8 cellular contexts compared by ENCODE assay signal in genomic region chr18:58051765-58052460, GRCh38. TPM values are rescaled to one million over a fixed set of nuclear protein-coding genes. Genes with fewer than 3 reads are reported as not detected.
DNase-seq lines count a peak whose midpoint lies in the region; ATAC-seq and TF ChIP-seq lines count a peak whose summit lies in the region.

No MANE protein-coding gene starts in this region.

- no peaks in the 10 kb centered on the region for H3K36me3 ChIP-seq in naive thymus-derived CD4-positive, alpha-beta T cell (ENCODE audit: control insufficient read depth in 2 of 3, insufficient read depth in 3 of 3, low read length in 3 of 3)
- no peaks in the 10 kb centered on the region for H3K36me3 ChIP-seq in CD8-positive, alpha-beta memory T cell (ENCODE audit: insufficient read depth, low read length)

- peak; percentile 80 for ATAC-seq in HG03354 (IDR thresholded peaks at IDR 0.05; ENCODE audit: poor library complexity, severe bottlenecking, unreplicated experiment)
- ATAC-seq in naive thymus-derived CD4-positive, alpha-beta T cell, result peak; percentile 47

- H3K4me1 Mint-ChIP-seq in naive thymus-derived CD4-positive, alpha-beta T cell, result peaks cover 0 to 6% (median 0%) of the 10 kb centered on the region in 7 donors
- peaks cover 0 to 6% (median 4%) of the 10 kb centered on the region in 3 donors for H3K4me1 Mint-ChIP-seq in CD8-positive, alpha-beta memory T cell

- no peak overlapping the region for H3K27ac ChIP-seq in naive thymus-derived CD4-positive, alpha-beta T cell (ENCODE audit: low read depth, low read length)
- no peak overlapping the region for H3K27ac ChIP-seq in CD8-positive, alpha-beta memory T cell (ENCODE audit: low read depth, low read length)

- TF ChIP-seq POLR2A in lower leg skin (IDR thresholded peaks at IDR 0.05), result no peak

- no peak for TF ChIP-seq CTCF in lower leg skin (IDR thresholded peaks at IDR 0.05)

- H3K4me3 ChIP-seq in naive thymus-derived CD4-positive, alpha-beta T cell (ENCODE audit: low read length), result no peak overlapping the region
- no peak overlapping the region for H3K4me3 ChIP-seq in CD8-positive, alpha-beta memory T cell (ENCODE audit: low read length)
- H3K4me3 ChIP-seq in lower leg skin (ENCODE audit: low read depth, poor library complexity, severe bottlenecking), result no peak overlapping the region

- POLR2A ChIA-PET in naive thymus-derived CD4-positive, alpha-beta T cell (lab: Charles Lee), result no interaction called here
- POLR2A ChIA-PET in CD8-positive, alpha-beta memory T cell (lab: Charles Lee), result no interaction called here

- DNase-seq in DMS 273 (lab: John Stamatoyannopoulos, UW; ENCODE audit: unreplicated experiment) (peak; percentile 45), DMS 273 treated with DMSO at 0.1 percent for 48 hours (lab: John Stamatoyannopoulos, UW) (no peak), astrocyte of the hippocampus (ENCODE audit: low read depth, low spot score) (peak; percentile 56), activated gamma-delta T cell treated with Interleukin-2 at 50 U/mL for 16 hours (no peak), lower leg skin (ENCODE audit: low spot score in 2 of 2) (no peak)
- peak in 2 of 9 donors; percentile 2 to 4 for DNase-seq in naive thymus-derived CD4-positive, alpha-beta T cell
- DNase-seq in CD8-positive, alpha-beta memory T cell, result no peak

- 54 to 61% methylated on average over 4 of the region's 4 CpGs for WGBS in lower leg skin, 2 donors

- H3K9me3 Mint-ChIP-seq in naive thymus-derived CD4-positive, alpha-beta T cell, result no peaks in the 10 kb centered on the region
- H3K9me3 Mint-ChIP-seq in CD8-positive, alpha-beta memory T cell, result no peaks in the 10 kb centered on the region

- no peaks in the 10 kb centered on the region for H3K9me3 ChIP-seq in naive thymus-derived CD4-positive, alpha-beta T cell (ENCODE audit: control insufficient read depth in 2 of 3, low read length in 3 of 3)
- no peaks in the 10 kb centered on the region for H3K9me3 ChIP-seq in CD8-positive, alpha-beta memory T cell (ENCODE audit: low read length)

- no peak overlapping the region for H3K4me3 Mint-ChIP-seq in naive thymus-derived CD4-positive, alpha-beta T cell
- H3K4me3 Mint-ChIP-seq in CD8-positive, alpha-beta memory T cell, result no peak overlapping the region

- CTCF ChIA-PET in naive thymus-derived CD4-positive, alpha-beta T cell (lab: Charles Lee), result no interaction called here
- CTCF ChIA-PET in CD8-positive, alpha-beta memory T cell (lab: Charles Lee), result no interaction called here

- H3K4me1 ChIP-seq in naive thymus-derived CD4-positive, alpha-beta T cell (ENCODE audit: control insufficient read depth in 2 of 2, insufficient read depth in 2 of 2, low read length in 2 of 2), result no peaks in the 10 kb centered on the region
- H3K4me1 ChIP-seq in CD8-positive, alpha-beta memory T cell (ENCODE audit: insufficient read depth, low read length), result no peaks in the 10 kb centered on the region

- H3K36me3 Mint-ChIP-seq in naive thymus-derived CD4-positive, alpha-beta T cell, result no peaks in the 10 kb centered on the region
- peaks cover 0 to 2% (median 0%) of the 10 kb centered on the region in 3 donors for H3K36me3 Mint-ChIP-seq in CD8-positive, alpha-beta memory T cell

- no peaks in the 10 kb centered on the region for H3K27me3 ChIP-seq in naive thymus-derived CD4-positive, alpha-beta T cell (ENCODE audit: control insufficient read depth in 2 of 2, insufficient read depth in 2 of 2, low read length in 2 of 2)
- H3K27me3 ChIP-seq in CD8-positive, alpha-beta memory T cell (ENCODE audit: insufficient read depth, low read length, poor library complexity, severe bottlenecking), result no peaks in the 10 kb centered on the region

- intact Hi-C loops in naive thymus-derived CD4-positive, alpha-beta T cell (cut with micrococcal nuclease), result no loop called here
- intact Hi-C loops in lower leg skin (cut with DNase I; ENCODE audit: low total_unique reads), result no loop called here

- peaks cover 0 to 12% (median 3%) of the 10 kb centered on the region in 5 donors for H3K27me3 Mint-ChIP-seq in naive thymus-derived CD4-positive, alpha-beta T cell
- peaks cover 2 to 9% of the 10 kb centered on the region in 2 donors for H3K27me3 Mint-ChIP-seq in CD8-positive, alpha-beta memory T cell

- H3K27ac Mint-ChIP-seq in naive thymus-derived CD4-positive, alpha-beta T cell, result peak overlapping the region in 1 of 9 donors; percentile 11
- peak overlapping the region in 1 of 8 donors; percentile 1 for H3K27ac Mint-ChIP-seq in CD8-positive, alpha-beta memory T cell

RNA-seq across cellular contexts. Expression of gene NEDD4L, which starts 7.9 kb away (rescaled TPM):
- total RNA-seq in naive thymus-derived CD4-positive, alpha-beta T cell, result 10 to 100 TPM in 1 of 5 experiments, 1 to 10 TPM in 4; 3.7 to 10.3 (median 4.2) TPM
- polyA plus RNA-seq in naive thymus-derived CD4-positive, alpha-beta T cell, result 1 to 10 TPM; 1.1 to 2.0 TPM
- total RNA-seq in CD8-positive, alpha-beta memory T cell, result 1 to 10 TPM; 3.0 to 4.1 TPM
- polyA plus RNA-seq in CD8-positive, alpha-beta memory T cell, result 1.4 TPM
- total RNA-seq in lower leg skin, result 100 to 1,000 TPM in 1 of 4 donors, 10 to 100 TPM in 3; 22.9 to 127 (median 35.0) TPM

Comparison
In these comparisons a context has a peak if more than half of its experiments do, and no peak if none do; other contexts are left out.
1. DNase-seq: peak in DMS 273 (single experiment) and astrocyte of the hippocampus (single experiment); none in DMS 273 treated with DMSO at 0.1 percent for 48 hours (single experiment), activated gamma-delta T cell treated with Interleukin-2 at 50 U/mL for 16 hours (single experiment), CD8-positive, alpha-beta memory T cell (0 of 5) and lower leg skin (0 of 2).